Comparison of ENCODE assay signal across 8 cellular contexts in genomic region chr22:38504731-38505594, GRCh38. TPM values are rescaled to one million over a fixed set of nuclear protein-coding genes. Genes with fewer than 3 reads are reported as not detected.
DNase-seq lines count a peak whose midpoint lies in the region; ATAC-seq and TF ChIP-seq lines count a peak whose summit lies in the region.

No MANE protein-coding gene starts in this region.

- H3K9me2 ChIP-seq in Loucy (replicated peaks; ENCODE audit: low read depth, low read length) = no peaks in the 10 kb centered on the region

- H3K36me3 ChIP-seq in Loucy (ENCODE audit: insufficient read depth, low read length) = peaks cover 13% of the 10 kb centered on the region; the same call in 1 of the 2 replicates
- peaks cover 15% of the 10 kb centered on the region for H3K36me3 ChIP-seq in ectodermal cell (ENCODE audit: control insufficient read depth, insufficient read depth, low read length)
- H3K36me3 ChIP-seq in mucosa of stomach (ENCODE audit: control insufficient read depth, insufficient read depth, low read length) = peaks cover 5% of the 10 kb centered on the region

- no peaks in the 10 kb centered on the region for H3K27me3 Mint-ChIP-seq in Calu3 (ENCODE audit: unreplicated experiment)
- no peaks in the 10 kb centered on the region for H3K27me3 Mint-ChIP-seq in stimulated activated naive B cell treated with anti-CD40 and anti-IgM and Interleukin-4, amounts not matched to agents 10 μg/mL and 1 μg/mL and 100 μg/mL, for 72 hours

- H4K20me1 ChIP-seq in Loucy (ENCODE audit: insufficient read depth, low read length, poor library complexity, severe bottlenecking) = peaks cover 52% of the 10 kb centered on the region

- peaks cover 46% of the 10 kb centered on the region for H3K4me1 ChIP-seq in Loucy (ENCODE audit: insufficient read depth, low read length, poor library complexity, severe bottlenecking)
- peaks cover 3% of the 10 kb centered on the region for H3K4me1 ChIP-seq in ectodermal cell (ENCODE audit: control insufficient read depth, insufficient read depth, low read length)
- H3K4me1 ChIP-seq in mucosa of stomach (ENCODE audit: control insufficient read depth, insufficient read depth, low read length) = peaks cover 23% of the 10 kb centered on the region

- peak overlapping the region; percentile 91 for H3K9ac ChIP-seq in Loucy (ENCODE audit: low read depth, low read length, poor library complexity, severe bottlenecking)
- peak overlapping the region; percentile 100 for H3K9ac ChIP-seq in mucosa of stomach (ENCODE audit: low read length)

- no TSS peak for BruUV-seq in Calu3 (replicated peaks; lab: Mats Ljungman, UMichigan)

- H3F3A ChIP-seq in Loucy (ENCODE audit: low read depth) = no peaks in the 10 kb centered on the region

- intact Hi-C loops in Calu3 (cut with micrococcal nuclease; ENCODE audit: unreplicated experiment) = loop anchor here (5.0 kb wide), 1 partner anchor 62 kb away; no protein-coding TSS in a partner anchor

- DNase-seq in Calu3 (peak; percentile 40), superior temporal gyrus (ENCODE audit: extremely low spot score) (no peak)
- peak; percentile 73 for DNase-seq in activated CD4-positive, alpha-beta T cell treated with anti-CD3 and anti-CD28 coated beads for 48 hours
- DNase-seq in stimulated activated naive B cell treated with anti-CD40 and anti-IgM and Interleukin-4, amounts not matched to agents 10 μg/mL and 1 μg/mL and 100 μg/mL, for 72 hours = peak; percentile 30

- 1 to 2% methylated on average over 37 to 40 of the region's 40 CpGs for WGBS in ectodermal cell, 2 experiments

- peaks cover 66% of the 10 kb centered on the region for H3K79me2 ChIP-seq in Loucy (ENCODE audit: insufficient read depth, low read length)

- no peaks in the 10 kb centered on the region for H3K9me3 Mint-ChIP-seq in Calu3 (ENCODE audit: low read depth, unreplicated experiment)
- no peaks in the 10 kb centered on the region for H3K9me3 Mint-ChIP-seq in stimulated activated naive B cell treated with anti-CD40 and anti-IgM and Interleukin-4, amounts not matched to agents 10 μg/mL and 1 μg/mL and 100 μg/mL, for 72 hours

- peak overlapping the region; percentile 99 for H3K4me2 ChIP-seq in Loucy (ENCODE audit: low read depth, low read length, poor library complexity, severe bottlenecking)

- ATAC-seq in stimulated activated naive B cell treated with anti-CD40 and anti-IgM and Interleukin-4, amounts not matched to agents 10 μg/mL and 1 μg/mL and 100 μg/mL, for 72 hours (replicated peaks) = peak; percentile 18 to 26
- no peak for ATAC-seq in esophagus mucosa

- H3K27me3 ChIP-seq in Loucy (ENCODE audit: insufficient read depth, low read length, poor library complexity, severe bottlenecking) (no peaks in the 10 kb centered on the region), ectodermal cell (ENCODE audit: control insufficient read depth, insufficient read depth, low read length, poor library complexity, severe bottlenecking) (no peaks in the 10 kb centered on the region), mucosa of stomach (ENCODE audit: control insufficient read depth, insufficient read depth, low read length) (no peaks in the 10 kb centered on the region)

- H3K4me1 Mint-ChIP-seq in Calu3 (ENCODE audit: low read depth, unreplicated experiment) = peaks cover 37% of the 10 kb centered on the region
- H3K4me1 Mint-ChIP-seq in stimulated activated naive B cell treated with anti-CD40 and anti-IgM and Interleukin-4, amounts not matched to agents 10 μg/mL and 1 μg/mL and 100 μg/mL, for 72 hours = peaks cover 34 to 67% of the 10 kb centered on the region in 2 donors

- H2AFZ ChIP-seq in Loucy (ENCODE audit: low read length) = no peak overlapping the region

- H3K27ac ChIP-seq in ectodermal cell (ENCODE audit: insufficient read depth, low read depth, low read length, poor library complexity, severe bottlenecking) = peak overlapping the region; percentile 100

- peak overlapping the region; percentile 91 for H3K4me3 ChIP-seq in Loucy (ENCODE audit: low read length, poor library complexity, severe bottlenecking)
- peak overlapping the region; percentile 87 for H3K4me3 ChIP-seq in ectodermal cell (ENCODE audit: insufficient read depth, low read depth, low read length)
- H3K4me3 ChIP-seq in mucosa of stomach (ENCODE audit: low read length) = peak overlapping the region; percentile 90

- no peak for TF ChIP-seq CTCF in Calu3 (IDR thresholded peaks at IDR 0.05; ENCODE audit: unreplicated experiment)
- no peak for TF ChIP-seq CTCF in Loucy (conservative IDR thresholded peaks at IDR 0.05; ENCODE audit: low read length)

- H3K9me3 ChIP-seq in Loucy (ENCODE audit: insufficient read depth, low read depth, low read length) (no peaks in the 10 kb centered on the region), ectodermal cell (ENCODE audit: control insufficient read depth, low read length) (no peaks in the 10 kb centered on the region), mucosa of stomach (ENCODE audit: control insufficient read depth, low read length) (no peaks in the 10 kb centered on the region)

- peaks cover 71% of the 10 kb centered on the region for H3K36me3 Mint-ChIP-seq in Calu3 (ENCODE audit: insufficient read depth, unreplicated experiment)
- H3K36me3 Mint-ChIP-seq in stimulated activated naive B cell treated with anti-CD40 and anti-IgM and Interleukin-4, amounts not matched to agents 10 μg/mL and 1 μg/mL and 100 μg/mL, for 72 hours = peaks cover 36 to 47% of the 10 kb centered on the region in 2 donors

- peak overlapping the region; percentile 100 for H3K27ac Mint-ChIP-seq in Calu3 (ENCODE audit: unreplicated experiment)
- peak overlapping the region; percentile 99 for H3K27ac Mint-ChIP-seq in stimulated activated naive B cell treated with anti-CD40 and anti-IgM and Interleukin-4, amounts not matched to agents 10 μg/mL and 1 μg/mL and 100 μg/mL, for 72 hours

- H3K4me3 Mint-ChIP-seq in Calu3 (ENCODE audit: low read depth, unreplicated experiment) = peak overlapping the region; percentile 99
- H3K4me3 Mint-ChIP-seq in stimulated activated naive B cell treated with anti-CD40 and anti-IgM and Interleukin-4, amounts not matched to agents 10 μg/mL and 1 μg/mL and 100 μg/mL, for 72 hours = peak overlapping the region; percentile 94 to 100

- CTCF ChIA-PET in Calu3 (lab: Charles Lee) = no interaction called here

RNA-seq across cellular contexts. Expression of gene DDX17, which starts 1.1 kb away (rescaled TPM):
- total RNA-seq in Calu3 (2022) = 342 and 344 TPM in 2 replicates
- polyA plus RNA-seq in ectodermal cell (2013, experiment 1 of 4) = 566 TPM
- polyA plus RNA-seq in ectodermal cell (2013, experiment 2 of 4) = 605 TPM
- polyA plus RNA-seq in ectodermal cell (2013, experiment 3 of 4) = 388 TPM
- 463 TPM for polyA plus RNA-seq in ectodermal cell (2013, experiment 4 of 4)
- 183 TPM for total RNA-seq in esophagus mucosa

RNA-seq across cellular contexts. Expression of gene KDELR3, which starts 37.1 kb away (rescaled TPM):
- 16.1 and 18.7 TPM in 2 replicates for total RNA-seq in Calu3 (2022)
- 5.5 TPM for polyA plus RNA-seq in ectodermal cell (2013, experiment 1 of 4)
- 7.7 TPM for polyA plus RNA-seq in ectodermal cell (2013, experiment 2 of 4)
- polyA plus RNA-seq in ectodermal cell (2013, experiment 3 of 4) = 8.0 TPM
- 8.8 TPM for polyA plus RNA-seq in ectodermal cell (2013, experiment 4 of 4)
- 3.2 TPM for total RNA-seq in esophagus mucosa

RNA-seq across cellular contexts. Expression of gene KCNJ4, which starts 50.0 kb away (rescaled TPM):
- not detected in 2 replicates for total RNA-seq in Calu3 (2022)
- 2.8 TPM for polyA plus RNA-seq in ectodermal cell (2013, experiment 1 of 4)
- polyA plus RNA-seq in ectodermal cell (2013, experiment 2 of 4) = 3.7 TPM
- polyA plus RNA-seq in ectodermal cell (2013, experiment 3 of 4) = 2.9 TPM
- 3.2 TPM for polyA plus RNA-seq in ectodermal cell (2013, experiment 4 of 4)
- not detected for total RNA-seq in esophagus mucosa
